9 cellular contexts compared by ENCODE assay signal in genomic region chr6:79048611-79049010, GRCh38. TPM values are rescaled to one million over a fixed set of nuclear protein-coding genes. Genes with fewer than 3 reads are reported as not detected.
A peak's percentile ranks its signal among the peaks of the same experiment; 100 is the strongest.
DNase-seq lines count a peak whose midpoint lies in the region; ATAC-seq and TF ChIP-seq lines count a peak whose summit lies in the region.
"Had no signal": no experiment of that assay in that cellular context is flagged by ENCODE, and none has a peak within 500 bp of the region (broad histone marks: within the 10 kb centered on the region; RNA-seq: fewer than 3 reads in every experiment).

No MANE protein-coding gene starts in this region.

- H3K36me3 ChIP-seq in cardiac muscle cell: peaks cover 10% of the 10 kb centered on the region
- no peaks in the 10 kb centered on the region for H3K36me3 ChIP-seq in prostate gland

- H3K4me3 ChIP-seq in cardiac muscle cell: no peak overlapping the region
- no peak overlapping the region for H3K4me3 ChIP-seq in right cardiac atrium (ENCODE audit: low read length)
- H3K4me3 ChIP-seq in epithelial cell of proximal tubule (ENCODE audit: low read depth, low read length): no peak overlapping the region
- no peak overlapping the region for H3K4me3 ChIP-seq in prostate gland
- H3K4me3 ChIP-seq: mucosa of descending colon had no signal

- intact Hi-C loops in right cardiac atrium (cut with DNase I): no loop called here
- intact Hi-C loops in prostate gland (cut with DNase I): no loop called here

- H3K4me3 Mint-ChIP-seq in type B pancreatic cell: no peak overlapping the region

- peaks cover under 1% of the 10 kb centered on the region for H3K4me1 Mint-ChIP-seq in type B pancreatic cell (ENCODE audit: unreplicated experiment)

- H3K27ac ChIP-seq in cardiac muscle cell (no peak overlapping the region), right cardiac atrium (ENCODE audit: low read length) (no peak overlapping the region), prostate gland (no peak overlapping the region)

- H3K4me1 ChIP-seq in cardiac muscle cell (ENCODE audit: low read depth) (no peaks in the 10 kb centered on the region), right cardiac atrium (ENCODE audit: control insufficient read depth, insufficient read depth, low read length) (no peaks in the 10 kb centered on the region), prostate gland (replicated peaks) (no peaks in the 10 kb centered on the region)

- no peak overlapping the region for H3K27ac Mint-ChIP-seq in type B pancreatic cell

- TF ChIP-seq POLR2A in prostate gland (IDR thresholded peaks at IDR 0.05): no peak

- H3K36me3 Mint-ChIP-seq in type B pancreatic cell: peaks cover 46% of the 10 kb centered on the region

- DNase-seq in cardiac muscle cell (ENCODE audit: low read depth in 1 of 2, low spot score in 1 of 2) (peak; percentile 17 to 57), right cardiac atrium (no peak), NCI-H460 (ENCODE audit: extremely low read depth, low read depth) (peak; percentile 18), epithelial cell of proximal tubule (ENCODE audit: low read depth) (no peak), type B pancreatic cell (ENCODE audit: extremely low spot score, unreplicated experiment) (no peak), prostate gland (ENCODE audit: low spot score) (no peak), midbrain (lab: John Stamatoyannopoulos, UW) (no peak)
- no peak for DNase-seq in stimulated activated CD8-positive, alpha-beta memory T cell treated with anti-CD3 and anti-CD28 coated beads, Interleukin-4, amount 100 ng/mL, for 48 hours

- no peaks in the 10 kb centered on the region for H3K9me3 Mint-ChIP-seq in type B pancreatic cell

- no peaks in the 10 kb centered on the region for H3K27me3 ChIP-seq in cardiac muscle cell
- H3K27me3 ChIP-seq in right cardiac atrium (ENCODE audit: control insufficient read depth, insufficient read depth): no peaks in the 10 kb centered on the region
- no peaks in the 10 kb centered on the region for H3K27me3 ChIP-seq in prostate gland (replicated peaks; ENCODE audit: insufficient read depth)

- H3K9me3 ChIP-seq in cardiac muscle cell (ENCODE audit: low read depth) (no peaks in the 10 kb centered on the region), right cardiac atrium (ENCODE audit: control insufficient read depth, low read length) (no peaks in the 10 kb centered on the region), prostate gland (no peaks in the 10 kb centered on the region)
- H3K9me3 ChIP-seq: mucosa of descending colon had no signal

- TF ChIP-seq CTCF in cardiac muscle cell (IDR thresholded peaks at IDR 0.05; ENCODE audit: low read depth, low read length): peak; percentile 58
- peak; percentile 68 for TF ChIP-seq CTCF in epithelial cell of proximal tubule (conservative IDR thresholded peaks at IDR 0.05; ENCODE audit: low read depth, low read length)
- peak; percentile 76 for TF ChIP-seq CTCF in type B pancreatic cell (conservative IDR thresholded peaks at IDR 0.05)
- TF ChIP-seq CTCF in prostate gland (IDR thresholded peaks at IDR 0.05): peak in 1 of 4 experiments; percentile 7

- no peak for ATAC-seq in right cardiac atrium
- ATAC-seq: mucosa of descending colon had no signal

- no peaks in the 10 kb centered on the region for H3K27me3 Mint-ChIP-seq in type B pancreatic cell

- WGBS in right cardiac atrium: 98% methylated on average over 2 of the region's 2 CpGs
- 93% methylated on average over 2 of the region's 2 CpGs for WGBS in prostate gland

RNA-seq across cellular contexts. Expression of gene PHIP, which starts 29.4 kb away (rescaled TPM):
- total RNA-seq in cardiac muscle cell (13.0 and 26.5 TPM in 2 replicates), right cardiac atrium (10 to 100 TPM; 17.7 to 19.6 (median 19.2) TPM), epithelial cell of proximal tubule (12.9 and 16.7 TPM in 2 replicates), type B pancreatic cell (ENCODE audit: low replicate concordance) (35.6 and 44.6 TPM in 2 replicates), prostate gland (10 to 100 TPM; 29.6 to 31.8 TPM)
- polyA plus RNA-seq in cardiac muscle cell (14.8 and 19.2 TPM in 2 replicates), right cardiac atrium (6.8 TPM)
- 23.1 and 23.6 TPM in 2 replicates for total RNA-seq in NCI-H460 (2014; rRNA removed; shearing (Covaris generic))
- 14.7 and 25.9 TPM in 2 replicates for polyA plus RNA-seq in NCI-H460 (2014; cell fraction: nucleus; rRNA removed)

Comparison
In these comparisons a context has a peak if more than half of its experiments do, and no peak if none do; other contexts are left out.
1. DNase-seq: peak in cardiac muscle cell (2 of 2) and NCI-H460 (single experiment); none in right cardiac atrium (0 of 3), epithelial cell of proximal tubule (single experiment), type B pancreatic cell (single experiment), prostate gland (single experiment), stimulated activated CD8-positive, alpha-beta memory T cell treated with anti-CD3 and anti-CD28 coated beads, Interleukin-4, amount 100 ng/mL, for 48 hours (single experiment) and midbrain (single experiment).